ENCODE assay signal across 8 cellular contexts in the genomic region with DNA sequence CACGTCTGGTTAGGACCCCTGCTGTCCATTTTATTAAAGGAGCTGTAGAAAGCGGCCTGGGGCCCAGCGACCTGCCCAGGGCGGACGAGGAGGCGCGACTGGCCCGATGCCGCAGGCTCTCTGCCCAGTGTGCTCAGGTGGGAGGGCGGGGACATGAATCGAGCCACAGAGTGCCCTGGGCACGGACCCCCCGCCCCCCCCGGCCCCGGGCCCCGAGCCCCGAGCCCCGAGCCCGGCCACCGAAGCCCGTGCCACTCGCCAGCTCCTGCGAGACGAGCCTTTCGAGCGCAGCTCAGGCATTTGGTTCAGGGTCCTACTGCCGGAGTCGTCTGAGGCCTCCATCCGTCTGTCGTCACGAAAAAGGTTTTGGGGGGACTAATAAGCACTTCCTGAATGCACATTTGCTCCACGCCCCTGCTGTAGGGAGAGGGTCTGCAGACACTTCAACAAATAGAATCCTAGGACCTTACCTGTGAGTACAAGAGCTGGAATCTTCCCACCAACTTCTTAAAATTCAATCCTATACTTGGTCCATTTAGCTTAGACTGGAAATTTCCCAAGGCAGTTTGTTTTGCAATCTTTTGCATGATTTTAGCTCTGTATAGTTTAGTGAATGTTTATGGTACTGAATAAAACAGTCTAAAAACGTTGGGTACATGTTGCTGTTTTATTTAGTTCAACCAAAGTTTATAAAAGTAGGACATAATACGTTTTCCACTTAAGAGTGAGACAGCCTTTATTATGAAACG. TPM values are rescaled to one million over a fixed set of nuclear protein-coding genes. Genes with fewer than 3 reads are reported as not detected.
DNase-seq lines count a peak whose midpoint lies in the region; ATAC-seq, FAIRE-seq and TF ChIP-seq lines count a peak whose summit lies in the region.

No MANE protein-coding gene starts in this region.

- peaks cover 3% of the 10 kb centered on the region; the same call in 1 of the 2 replicates for H4K20me1 ChIP-seq in HepG2 (ENCODE audit: insufficient read depth, low read length)

- no peaks in the 10 kb centered on the region for H3K9me3 ChIP-seq in HepG2 (ENCODE audit: low read length)
- no peaks in the 10 kb centered on the region for H3K9me3 ChIP-seq in thoracic aorta

- intact Hi-C loops in HepG2 (cut with micrococcal nuclease; ENCODE audit: unreplicated experiment) = loop anchor here (5.0 kb wide), 3 partner anchors 79 to 216 kb away; partner anchors contain the start of genes CPSF3 and ITGB1BP1

- TF ChIP-seq RAD21 in HepG2 (CRISPR knock-in tag; IDR thresholded peaks at IDR 0.05) = no peak; the same call in 1 of the 2 replicates

- peaks cover 36% of the 10 kb centered on the region for H3K4me1 ChIP-seq in HepG2 (ENCODE audit: insufficient read depth, low read length)
- H3K4me1 ChIP-seq in thoracic aorta (ENCODE audit: control insufficient read depth in 1 of 2, low read depth in 2 of 2) = peaks cover 35 to 59% of the 10 kb centered on the region in 2 donors

- TF ChIP-seq POLR2A in HepG2 (IDR thresholded peaks at IDR 0.05; ENCODE audit: insufficient read depth in 1 of 2, low read depth in 2 of 2, low read length in 2 of 2) = no peak

- peak overlapping the region; percentile 91 for H3K27ac ChIP-seq in brain microvascular endothelial cell
- peak overlapping the region; percentile 98 for H3K27ac ChIP-seq in HepG2 (ENCODE audit: extremely low read length, insufficient read depth, low read length)
- H3K27ac ChIP-seq in thoracic aorta = peak overlapping the region; percentile 97 to 98

- H3K36me3 ChIP-seq in brain microvascular endothelial cell (replicated peaks) (no peaks in the 10 kb centered on the region), HepG2 (replicated peaks in 1 of 2; ENCODE audit: control insufficient read depth in 1 of 2, insufficient read depth in 2 of 2, low read length in 2 of 2) (no peaks in the 10 kb centered on the region), thoracic aorta (no peaks in the 10 kb centered on the region)

- CTCF ChIA-PET in HepG2 (lab: Yijun Ruan, JAX; ENCODE audit: low intra/inter-chr PET ratio, low total read pairs) = no interaction called here

- BruUV-seq in HepG2 (replicated peaks; lab: Mats Ljungman, UMichigan) = no TSS peak

- TF ChIP-seq CTCF in brain microvascular endothelial cell (IDR thresholded peaks at IDR 0.05; ENCODE audit: low read depth, low read length, missing control alignments) = peak; percentile 13
- no peak for TF ChIP-seq CTCF in HepG2 (CRISPR knock-in tag; IDR thresholded peaks at IDR 0.05)
- no peak for TF ChIP-seq CTCF in thoracic aorta (IDR thresholded peaks at IDR 0.05)

- peak overlapping the region; percentile 97 for H3K9ac ChIP-seq in HepG2 (ENCODE audit: insufficient read depth, low read depth, low read length)

- H2AFZ ChIP-seq in HepG2 (ENCODE audit: low read length) = peak overlapping the region; percentile 68

- 1% methylated on average over 32 of the region's 35 CpGs for WGBS in HepG2 (ENCODE audit: low lambda C conversion rate)

- peak overlapping the region; percentile 92 for H3K4me2 ChIP-seq in HepG2 (ENCODE audit: low read depth, low read length)

- TF ChIP-seq EP300 in HepG2 (IDR thresholded peaks at IDR 0.05; ENCODE audit: low read depth in 2 of 2, low read length in 2 of 2) (no peak), HepG2 (CRISPR knock-in tag; IDR thresholded peaks at IDR 0.05; ENCODE audit: borderline replicate concordance) (no peak)

- H3K27me3 ChIP-seq in brain microvascular endothelial cell (replicated peaks) (no peaks in the 10 kb centered on the region), HepG2 (ENCODE audit: control insufficient read depth in 1 of 2, insufficient read depth in 2 of 2, low read length in 2 of 2) (no peaks in the 10 kb centered on the region; a peak in 1 of 5 replicates), thoracic aorta (replicated peaks; ENCODE audit: insufficient read depth) (no peaks in the 10 kb centered on the region)

- peak; percentile 39 for DNase-seq in DMS79 treated with DMSO at 0.1 percent for 48 hours (lab: John Stamatoyannopoulos, UW)
- DNase-seq in DMS79 (lab: John Stamatoyannopoulos, UW) = no peak
- peak; percentile 68 for DNase-seq in NCI-H2171 treated with DMSO at 0.1 percent for 48 hours (lab: John Stamatoyannopoulos, UW)
- no peak for DNase-seq in brain microvascular endothelial cell
- no peak for DNase-seq in HepG2 (ENCODE audit: low spot score)
- no peak for DNase-seq in thoracic aorta (ENCODE audit: low spot score)

- in situ Hi-C loops in brain microvascular endothelial cell (cut with HindIII; ENCODE audit: low pct_ligation_motif_present, low sequenced_read_pairs) = no loop called here
- in situ Hi-C loops in HepG2 (cut with HindIII; ENCODE audit: extremely low pct_ligation_motif_present, low pct_unique_long_range_greater_than_20kb) = no loop called here

- POLR2A ChIA-PET in HepG2 (lab: Yijun Ruan, JAX) = interaction anchor here (0.6 to 4.2 kb wide), 33 partner anchors 8 to 894 kb away, joined by 3 to 70 read pairs (median 4); partner anchors contain the start of genes CPSF3, ITGB1BP1, TAF1B and YWHAQ

- FAIRE-seq in HepG2 (lab: Jason Lieb, UNC) = no peak

- ATAC-seq in HG02678 (IDR thresholded peaks at IDR 0.05; ENCODE audit: unreplicated experiment) (peak; percentile 25), HepG2 (peak; percentile 66), thoracic aorta (ENCODE audit: insufficient number of reproducible peaks, low FRiP score, low read depth) (no peak), HG02938 (IDR thresholded peaks at IDR 0.05; ENCODE audit: unreplicated experiment) (no peak)

- peaks cover 47% of the 10 kb centered on the region for H3K79me2 ChIP-seq in HepG2 (ENCODE audit: insufficient read depth, low read length)

- H3K4me3 ChIP-seq in brain microvascular endothelial cell (ENCODE audit: low read depth, low read length) = peak overlapping the region; percentile 93
- H3K4me3 ChIP-seq in HepG2 (replicated peaks in 1 of 3; ENCODE audit: insufficient read depth in 1 of 3, low read depth in 2 of 3, low read length in 3 of 3) = peak overlapping the region; percentile 79 to 96 (median 88)
- peak overlapping the region; percentile 86 for H3K4me3 ChIP-seq in thoracic aorta

TF ChIP-seq in HepG2, 621 proteins besides CTCF, POLR2A, EP300 and RAD21 (continues in another document):
- 0 out of 2 replicates have a peak, but pooled peaks have one; percentile 31 for TF ChIP-seq KLF11 (CRISPR knock-in tag; IDR thresholded peaks at IDR 0.05)
- peak; percentile 24; the same call in 1 of the 2 replicates for TF ChIP-seq KDM6A (CRISPR knock-in tag; IDR thresholded peaks at IDR 0.05; ENCODE audit: low read depth)
- peak; percentile 7; the same call in 1 of the 2 replicates for TF ChIP-seq ZNF691 (CRISPR knock-in tag; IDR thresholded peaks at IDR 0.05; ENCODE audit: borderline replicate concordance, low read depth)
- peak; percentile 12; the same call in 1 of the 2 replicates for TF ChIP-seq MEIS1 (CRISPR knock-in tag; IDR thresholded peaks at IDR 0.05; ENCODE audit: borderline replicate concordance)
- no peak for TF ChIP-seq ZNF264 (CRISPR knock-in tag; IDR thresholded peaks at IDR 0.05)
- TF ChIP-seq ZNF576 (CRISPR knock-in tag; IDR thresholded peaks at IDR 0.05) = 0 out of 2 replicates have a peak, but pooled peaks have one; percentile 46

RNA-seq across cellular contexts. Expression of gene ADAM17, which starts 0.7 kb away (rescaled TPM):
- total RNA-seq in HepG2 (2016; rRNA removed; fragmentation: Illumina TruSeq; extraction: Trizol) (18.5 and 33.4 TPM in 2 replicates), thoracic aorta (10 to 100 TPM; 21.8 to 32.4 TPM)
- total RNA-seq in HepG2 (2016; cell fraction: cytosol; rRNA removed; fragmentation: Illumina TruSeq; extraction: Trizol; ENCODE audit: low read depth) = 10.8 TPM in 2 replicates
- 17.9 and 33.4 TPM in 2 replicates for total RNA-seq in HepG2 (2016; cell fraction: insoluble cytoplasmic fraction; rRNA removed; fragmentation: Illumina TruSeq; extraction: Trizol)
- 9.7 and 11.1 TPM in 2 replicates for total RNA-seq in HepG2 (2016; cell fraction: membrane; rRNA removed; fragmentation: Illumina TruSeq; extraction: Trizol)
- total RNA-seq in HepG2 (2016; cell fraction: nucleus; rRNA removed; fragmentation: Illumina TruSeq; extraction: Trizol) = 38.0 and 48.8 TPM in 2 replicates
- 6.5 and 8.3 TPM in 2 replicates for polyA plus RNA-seq in HepG2 (2011; rRNA removed)
- polyA plus RNA-seq in HepG2 (2011; cell fraction: cytosol; rRNA removed) = 5.1 and 5.6 TPM in 2 replicates
- 8.8 and 9.4 TPM in 2 replicates for polyA plus RNA-seq in HepG2 (2011; cell fraction: nucleus; rRNA removed)
- polyA plus RNA-seq in HepG2 (2012) = 17.9 and 24.2 TPM in 2 replicates
- polyA plus RNA-seq in HepG2 (2016; cell fraction: cytosol; fragmentation: Illumina TruSeq; extraction: Trizol; ENCODE audit: low read depth) = 0.97 and 1.1 TPM in 2 replicates
- polyA plus RNA-seq in HepG2 (2016; cell fraction: insoluble cytoplasmic fraction; fragmentation: Illumina TruSeq; extraction: Trizol; ENCODE audit: low read depth) = 9.7 and 10.5 TPM in 2 replicates
- polyA plus RNA-seq in HepG2 (2016; cell fraction: membrane; fragmentation: Illumina TruSeq; extraction: Trizol; ENCODE audit: low read depth) = 2.6 and 3.0 TPM in 2 replicates
- 34.9 and 37.9 TPM in 2 replicates for polyA plus RNA-seq in HepG2 (2016; cell fraction: nucleus; fragmentation: Illumina TruSeq; extraction: Trizol; ENCODE audit: insufficient read depth, low read depth)
- polyA minus RNA-seq in HepG2 (2011; rRNA and poly(A)+ RNA removed; ENCODE audit: low replicate concordance) = 12.1 and 17.0 TPM in 2 replicates
- 6.2 and 8.7 TPM in 2 replicates for polyA minus RNA-seq in HepG2 (2011; cell fraction: cytosol; rRNA and poly(A)+ RNA removed)
- 31.7 and 39.2 TPM in 2 replicates for polyA minus RNA-seq in HepG2 (2011; cell fraction: nucleus; rRNA and poly(A)+ RNA removed)

Comparison
In these comparisons a context has a peak if more than half of its experiments do, and no peak if none do; other contexts are left out.
1. DNase-seq: peak in DMS79 treated with DMSO at 0.1 percent for 48 hours (single experiment) and NCI-H2171 treated with DMSO at 0.1 percent for 48 hours (single experiment); none in DMS79 (single experiment), brain microvascular endothelial cell (single experiment), HepG2 (single experiment) and thoracic aorta (single experiment).
2. ATAC-seq: peak in HG02678 (single experiment) and HepG2 (single experiment); none in thoracic aorta (single experiment) and HG02938 (single experiment).
3. Peak in every context shown above with its lines, with median percentiles within 50 percentile points of each other: H3K27ac ChIP-seq and H3K4me3 ChIP-seq.